ENCODE assay signal across 8 cellular contexts in genomic region chr2:216283038-216283900, GRCh38.
DNase-seq lines count a peak whose midpoint lies in the region; ATAC-seq, FAIRE-seq and TF ChIP-seq lines count a peak whose summit lies in the region.

No MANE protein-coding gene starts in this region.

- TF ChIP-seq POLR2A in H54 (IDR thresholded peaks at IDR 0.05; ENCODE audit: low read depth, low read length) = no peak

- POLR2A ChIA-PET in RWPE1 (lab: Yijun Ruan, JAX; ENCODE audit: low non-redundant PET) = no interaction called here

- FAIRE-seq in H54 (lab: Jason Lieb, UNC) = no peak

- CTCF ChIA-PET in RWPE1 (lab: Yijun Ruan, JAX) = no interaction called here

- peak; percentile 37 for TF ChIP-seq CTCF in kidney epithelial cell (IDR thresholded peaks at IDR 0.05; ENCODE audit: insufficient read depth, low read length, poor library complexity, severe bottlenecking)
- no peak for TF ChIP-seq CTCF in RWPE1 (conservative IDR thresholded peaks at IDR 0.05; ENCODE audit: low read depth)

- H3K36me3 ChIP-seq in SJCRH30 (no peaks in the 10 kb centered on the region), kidney epithelial cell (ENCODE audit: control insufficient read depth, insufficient read depth, low read length) (no peaks in the 10 kb centered on the region)

- H3K27me3 ChIP-seq in SJCRH30 (no peaks in the 10 kb centered on the region), kidney epithelial cell (ENCODE audit: control insufficient read depth, insufficient read depth, low read length) (no peaks in the 10 kb centered on the region)

- ATAC-seq in GM21367 (IDR thresholded peaks at IDR 0.05; ENCODE audit: unreplicated experiment) = no peak

- H3K27ac ChIP-seq in SJCRH30 (no peak overlapping the region), RWPE1 (no peak overlapping the region)

- DNase-seq in ELF-1 (ENCODE audit: low read depth, low spot score) (peak; percentile 81), H54 (ENCODE audit: insufficient read length, low spot score) (peak; percentile 19), SJCRH30 (peak; percentile 72 to 74), kidney epithelial cell (ENCODE audit: low read depth) (no peak), NCI-H2081 treated with DMSO at 0.1 percent for 48 hours (lab: John Stamatoyannopoulos, UW) (no peak), RWPE1 (ENCODE audit: low spot score) (no peak), NK-92 (lab: John Stamatoyannopoulos, UW; ENCODE audit: unreplicated experiment) (no peak)

- H3K9me3 ChIP-seq in SJCRH30 (replicated peaks) = no peaks in the 10 kb centered on the region

- no peak overlapping the region for H3K4me3 ChIP-seq in SJCRH30
- H3K4me3 ChIP-seq in kidney epithelial cell (ENCODE audit: low read depth, low read length) = no peak overlapping the region

- H3K4me1 ChIP-seq in SJCRH30 = peaks cover 4% of the 10 kb centered on the region; the same call in 1 of the 2 replicates

Comparison
In these comparisons a context has a peak if more than half of its experiments do, and no peak if none do; other contexts are left out.
1. DNase-seq: peak in ELF-1 (single experiment), H54 (single experiment) and SJCRH30 (2 of 2); none in kidney epithelial cell (single experiment), NCI-H2081 treated with DMSO at 0.1 percent for 48 hours (single experiment), RWPE1 (single experiment) and NK-92 (single experiment).